1 cellular context compared by ENCODE assay signal in the genomic region with DNA sequence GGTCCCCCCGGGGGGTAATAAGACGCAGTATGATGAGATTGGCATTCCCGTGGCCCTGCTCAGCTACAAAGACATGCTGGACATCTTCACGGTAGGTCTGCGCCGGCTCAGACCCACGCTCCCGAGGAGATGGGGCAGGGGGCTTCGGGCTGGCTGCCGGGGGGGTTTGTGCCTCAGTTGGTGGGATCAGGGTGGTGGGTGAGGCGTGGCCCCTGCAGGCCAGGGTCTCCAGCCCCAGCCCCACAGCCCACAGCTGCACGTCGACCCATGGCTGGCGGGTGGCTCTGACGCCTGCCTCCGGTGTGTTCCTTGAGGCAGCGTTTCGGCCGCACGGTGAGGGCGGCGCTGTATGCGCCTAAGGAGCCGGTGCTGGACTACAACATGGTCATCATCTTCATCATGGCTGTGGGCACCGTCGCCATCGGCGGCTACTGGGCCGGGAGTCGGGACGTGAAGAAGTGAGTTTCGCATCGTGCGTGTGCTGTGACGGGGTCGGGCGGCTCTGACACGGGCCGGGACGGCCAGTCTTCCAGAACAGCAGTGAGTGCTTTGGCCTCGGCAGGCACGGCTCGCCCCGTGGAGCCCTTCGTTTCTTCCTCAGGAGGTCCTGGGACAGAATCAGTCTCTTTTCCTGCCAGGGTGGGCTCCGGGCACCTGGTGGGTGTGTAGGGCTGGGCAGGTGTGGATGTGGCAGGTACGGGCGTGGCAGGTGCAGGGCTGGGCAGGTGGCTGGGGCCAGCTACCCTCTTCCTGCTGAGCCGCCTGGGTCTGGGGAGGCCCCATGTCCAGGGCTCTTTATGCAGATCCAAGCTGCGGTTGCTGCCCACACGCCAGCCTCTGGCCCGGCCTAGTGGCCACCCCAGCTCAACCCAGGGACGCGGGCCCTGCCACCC.
TF ChIP-seq lines count a peak whose summit lies in the region.

No MANE protein-coding gene starts in this region.

TF ChIP-seq in K562, 482 proteins besides CTCF, POLR2A, EP300 and RAD21:
- TF ChIP-seq RBFOX2 (IDR thresholded peaks at IDR 0.05; ENCODE audit: low read depth, low read length) (peak; percentile 30; the same call in 1 of the 2 replicates), ZNF212 (CRISPR knock-in tag; IDR thresholded peaks at IDR 0.05) (no peak)
- TF ChIP-seq, protein P1, sequence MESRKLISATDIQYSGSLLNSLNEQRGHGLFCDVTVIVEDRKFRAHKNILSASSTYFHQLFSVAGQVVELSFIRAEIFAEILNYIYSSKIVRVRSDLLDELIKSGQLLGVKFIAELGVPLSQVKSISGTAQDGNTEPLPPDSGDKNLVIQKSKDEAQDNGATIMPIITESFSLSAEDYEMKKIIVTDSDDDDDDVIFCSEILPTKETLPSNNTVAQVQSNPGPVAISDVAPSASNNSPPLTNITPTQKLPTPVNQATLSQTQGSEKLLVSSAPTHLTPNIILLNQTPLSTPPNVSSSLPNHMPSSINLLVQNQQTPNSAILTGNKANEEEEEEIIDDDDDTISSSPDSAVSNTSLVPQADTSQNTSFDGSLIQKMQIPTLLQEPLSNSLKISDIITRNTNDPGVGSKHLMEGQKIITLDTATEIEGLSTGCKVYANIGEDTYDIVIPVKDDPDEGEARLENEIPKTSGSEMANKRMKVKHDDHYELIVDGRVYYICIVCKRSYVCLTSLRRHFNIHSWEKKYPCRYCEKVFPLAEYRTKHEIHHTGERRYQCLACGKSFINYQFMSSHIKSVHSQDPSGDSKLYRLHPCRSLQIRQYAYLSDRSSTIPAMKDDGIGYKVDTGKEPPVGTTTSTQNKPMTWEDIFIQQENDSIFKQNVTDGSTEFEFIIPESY (CRISPR knock-in tag; IDR thresholded peaks at IDR 0.05), result 0 out of 2 replicates have a peak, but pooled peaks have one; percentile 47
TF ChIP-seq in K562: peak in this region for 2.
